Comparison of ENCODE assay signal across 10 cellular contexts in genomic region chr3:27326211-27326948, GRCh38. TPM values are rescaled to one million over a fixed set of nuclear protein-coding genes. Genes with fewer than 3 reads are reported as not detected.
DNase-seq lines count a peak whose midpoint lies in the region; ATAC-seq, FAIRE-seq and TF ChIP-seq lines count a peak whose summit lies in the region.
"Had no signal": no experiment of that assay in that cellular context is flagged by ENCODE, and none has a peak within 500 bp of the region (broad histone marks: within the 10 kb centered on the region; RNA-seq: fewer than 3 reads in every experiment).

No MANE protein-coding gene starts in this region.

- H3K36me3 Mint-ChIP-seq in activated naive CD4-positive, alpha-beta T cell treated with anti-CD3 and anti-CD28 coated beads, Interleukin-2, amount 50 U/mL, for 72 hours: peaks cover 8 to 11% of the 10 kb centered on the region in 2 donors

- intact Hi-C loops in lower lobe of right lung (cut with DNase I): no loop called here
- intact Hi-C loops in uterus (cut with DNase I; ENCODE audit: low total_unique reads): no loop called here

- H3K4me3 ChIP-seq in lower lobe of right lung (no peak overlapping the region), uterus (no peak overlapping the region)
- H3K4me3 ChIP-seq: body of pancreas had no signal

- H3K4me1 ChIP-seq in lower lobe of right lung: peaks cover 8% of the 10 kb centered on the region
- no peaks in the 10 kb centered on the region for H3K4me1 ChIP-seq in uterus
- H3K4me1 ChIP-seq: body of pancreas had no signal

- no peak for TF ChIP-seq CTCF in lower lobe of right lung (IDR thresholded peaks at IDR 0.05)
- TF ChIP-seq CTCF in uterus (IDR thresholded peaks at IDR 0.05): no peak

- H3K27me3 ChIP-seq in lower lobe of right lung (ENCODE audit: low read depth) (no peaks in the 10 kb centered on the region), uterus (no peaks in the 10 kb centered on the region)
- H3K27me3 ChIP-seq: body of pancreas had no signal

- peak; percentile 88 for DNase-seq in M059J (ENCODE audit: low read depth)
- DNase-seq in lower lobe of right lung: no peak
- DNase-seq in uterus: peak; percentile 17 to 32
- DNase-seq in OCI-M1 (lab: John Stamatoyannopoulos, UW): no peak
- no peak for DNase-seq in activated naive CD4-positive, alpha-beta T cell treated with anti-CD3 and anti-CD28 coated beads, Interleukin-2, amount 50 U/mL, for 72 hours (ENCODE audit: low spot score in 2 of 2)
- no peak for DNase-seq in HEK293T (ENCODE audit: extremely low spot score)
- DNase-seq in NCI-H2227 treated with DMSO at 0.1 percent for 48 hours (lab: John Stamatoyannopoulos, UW): no peak
- DNase-seq: NCI-H226 had no signal

- POLR2A ChIA-PET in HEK293T (lab: Yijun Ruan, JAX): no interaction called here

- H3K36me3 ChIP-seq in lower lobe of right lung (no peaks in the 10 kb centered on the region), uterus (no peaks in the 10 kb centered on the region)

- FAIRE-seq in endometrium (lab: Jason Lieb, UNC): peak; percentile 95

- peaks cover 7% of the 10 kb centered on the region in 2 donors for H3K9me3 Mint-ChIP-seq in activated naive CD4-positive, alpha-beta T cell treated with anti-CD3 and anti-CD28 coated beads, Interleukin-2, amount 50 U/mL, for 72 hours

- no peak overlapping the region for H3K27ac Mint-ChIP-seq in activated naive CD4-positive, alpha-beta T cell treated with anti-CD3 and anti-CD28 coated beads, Interleukin-2, amount 50 U/mL, for 72 hours

- ATAC-seq in lower lobe of right lung: peak; percentile 25 to 52
- no peak for ATAC-seq in activated naive CD4-positive, alpha-beta T cell treated with anti-CD3 and anti-CD28 coated beads, Interleukin-2, amount 50 U/mL, for 72 hours
- ATAC-seq: body of pancreas had no signal

- no peak for TF ChIP-seq POLR2A in uterus (IDR thresholded peaks at IDR 0.05)

- H3K9me3 ChIP-seq in lower lobe of right lung (no peaks in the 10 kb centered on the region), uterus (no peaks in the 10 kb centered on the region)
- H3K9me3 ChIP-seq: body of pancreas had no signal

- CTCF ChIA-PET in HEK293T (lab: Yijun Ruan, JAX): no interaction called here

- peak overlapping the region; percentile 7 for H3K27ac ChIP-seq in lower lobe of right lung
- peak overlapping the region in 1 of 2 donors; percentile 47 for H3K27ac ChIP-seq in uterus
- H3K27ac ChIP-seq: body of pancreas had no signal

TF ChIP-seq in HEK293T, 16 proteins besides CTCF, POLR2A, EP300 and RAD21:
- TF ChIP-seq FOXM1 (IDR thresholded peaks at IDR 0.05; ENCODE audit: borderline replicate concordance) (no peak), BHLHE40 (IDR thresholded peaks at IDR 0.05; ENCODE audit: borderline replicate concordance) (no peak), ELF4 (IDR thresholded peaks at IDR 0.05) (no peak), TARDBP (IDR thresholded peaks at IDR 0.05) (no peak), HDGF (IDR thresholded peaks at IDR 0.05; ENCODE audit: borderline replicate concordance) (no peak), ARNT (IDR thresholded peaks at IDR 0.05) (no peak), NFRKB (IDR thresholded peaks at IDR 0.05) (no peak)

RNA-seq across cellular contexts. Expression of gene NEK10, which starts 42.8 kb away (rescaled TPM):
- 0.71 and 1.4 TPM in 2 replicates for total RNA-seq in M059J (2014; rRNA removed; shearing (Covaris generic))
- total RNA-seq in lower lobe of right lung: 9.4 TPM
- 1 to 10 TPM in 1 of 4 donors, under 1 TPM in 3; under 0.01 to 8.3 (median 0.83) TPM for total RNA-seq in uterus
- total RNA-seq in activated naive CD4-positive, alpha-beta T cell treated with anti-CD3 and anti-CD28 coated beads, Interleukin-2, amount 50 U/mL, for 72 hours: under 1 TPM; 0.34 to 0.74 TPM

Comparison
In these comparisons a context has a peak if more than half of its experiments do, and no peak if none do; other contexts are left out.
1. DNase-seq: peak in M059J (single experiment) and uterus (2 of 2); none in lower lobe of right lung (single experiment), OCI-M1 (single experiment), activated naive CD4-positive, alpha-beta T cell treated with anti-CD3 and anti-CD28 coated beads, Interleukin-2, amount 50 U/mL, for 72 hours (0 of 2), HEK293T (single experiment) and NCI-H2227 treated with DMSO at 0.1 percent for 48 hours (single experiment).
2. ATAC-seq: peak in lower lobe of right lung (2 of 2); none in activated naive CD4-positive, alpha-beta T cell treated with anti-CD3 and anti-CD28 coated beads, Interleukin-2, amount 50 U/mL, for 72 hours (0 of 2).